7 cellular contexts compared by ENCODE assay signal in genomic region chr10:120423350-120424197, GRCh38. TPM values are rescaled to one million over a fixed set of nuclear protein-coding genes. Genes with fewer than 3 reads are reported as not detected.
DNase-seq lines count a peak whose midpoint lies in the region; ATAC-seq, FAIRE-seq and TF ChIP-seq lines count a peak whose summit lies in the region.

No MANE protein-coding gene starts in this region.

- no peak for TF ChIP-seq EP300 in gastroesophageal sphincter (IDR thresholded peaks at IDR 0.05)

- H3K27me3 ChIP-seq in gastroesophageal sphincter = no peaks in the 10 kb centered on the region

- intact Hi-C loops in posterior cingulate gyrus (cut with DNase I) = loop anchor here (5.0 kb wide), 1 partner anchor 314 kb away; no protein-coding TSS in a partner anchor

- no peak for TF ChIP-seq POLR2A in gastroesophageal sphincter (IDR thresholded peaks at IDR 0.05)

- no peak overlapping the region for H3K4me3 ChIP-seq in gastroesophageal sphincter

- no peaks in the 10 kb centered on the region for H3K4me1 ChIP-seq in gastroesophageal sphincter

- peaks cover 0 to 11% (median 0%) of the 10 kb centered on the region in 3 donors for H3K9me3 ChIP-seq in gastroesophageal sphincter

- no peak overlapping the region for H3K27ac ChIP-seq in gastroesophageal sphincter

- peak; percentile 79 for FAIRE-seq in GM19239 (lab: Jason Lieb, UNC)

- peak in 3 of 4 experiments; percentile 9 to 64 (median 21) for TF ChIP-seq CTCF in gastroesophageal sphincter (IDR thresholded peaks at IDR 0.05)

- WGBS in gastroesophageal sphincter (ENCODE audit: low coverage in 1 of 2), 2 donors = 56 to 60% methylated on average over 8 of the region's 8 CpGs

- no peak for ATAC-seq in gastroesophageal sphincter

- H3K36me3 ChIP-seq in gastroesophageal sphincter = no peaks in the 10 kb centered on the region

- DNase-seq in DMS53 (lab: John Stamatoyannopoulos, UW) (peak; percentile 57), GM19239 (ENCODE audit: insufficient read length, low spot score) (peak; percentile 40), Kasumi-1 (lab: John Stamatoyannopoulos, UW) (peak; percentile 62 to 76), UCSD-AML1 (lab: John Stamatoyannopoulos, UW; ENCODE audit: unreplicated experiment) (peak; percentile 43), posterior cingulate gyrus (peak in 8 of 10 donors; percentile 30 to 86 (median 64)), cortex of kidney (lab: John Stamatoyannopoulos, UW) (no peak)

RNA-seq across cellular contexts. Expression of gene PLPP4, which starts 33.5 kb away (rescaled TPM):
- total RNA-seq in gastroesophageal sphincter = 1 to 10 TPM in 1 of 4 donors, not detected in 3; 2.5 TPM
